7 cellular contexts compared by ENCODE assay signal in genomic region chr15:89576417-89576773, GRCh38. TPM values are rescaled to one million over a fixed set of nuclear protein-coding genes. Genes with fewer than 3 reads are reported as not detected.
A peak's percentile ranks its signal among the peaks of the same experiment; 100 is the strongest.
DNase-seq lines count a peak whose midpoint lies in the region; TF ChIP-seq lines count a peak whose summit lies in the region.

No MANE protein-coding gene starts in this region.

- peaks cover 26% of the 10 kb centered on the region for H3K4me1 Mint-ChIP-seq in endothelial cell (ENCODE audit: unreplicated experiment)
- H3K4me1 Mint-ChIP-seq in osteocyte (ENCODE audit: unreplicated experiment): peaks cover 26% of the 10 kb centered on the region

- H3K27me3 Mint-ChIP-seq in endothelial cell (ENCODE audit: unreplicated experiment): peaks cover 4% of the 10 kb centered on the region
- H3K27me3 Mint-ChIP-seq in osteocyte (ENCODE audit: unreplicated experiment): peaks cover 2% of the 10 kb centered on the region

- no peaks in the 10 kb centered on the region for H3K36me3 Mint-ChIP-seq in endothelial cell (ENCODE audit: low read depth, unreplicated experiment)
- H3K36me3 Mint-ChIP-seq in osteocyte (ENCODE audit: unreplicated experiment): no peaks in the 10 kb centered on the region

- H3K9me3 Mint-ChIP-seq in endothelial cell (ENCODE audit: unreplicated experiment) (no peaks in the 10 kb centered on the region), osteocyte (ENCODE audit: unreplicated experiment) (no peaks in the 10 kb centered on the region)

- H3K36me3 ChIP-seq in Peyer's patch: no peaks in the 10 kb centered on the region

- H3K27ac Mint-ChIP-seq in endothelial cell (ENCODE audit: unreplicated experiment) (no peak overlapping the region), osteocyte (ENCODE audit: unreplicated experiment) (peak overlapping the region; percentile 42)

- no peak for TF ChIP-seq POLR2A in Peyer's patch (IDR thresholded peaks at IDR 0.05)

- peak overlapping the region; percentile 79 for H3K4me3 ChIP-seq in GM12875 (ENCODE audit: low read depth, low read length)
- H3K4me3 ChIP-seq in Peyer's patch: peak overlapping the region in 3 of 4 donors; percentile 52 to 96 (median 84)

- no peak overlapping the region for H3K27ac ChIP-seq in Peyer's patch

- DNase-seq in Peyer's patch (no peak), endothelial cell (ENCODE audit: low spot score) (no peak), osteocyte (ENCODE audit: extremely low spot score, unreplicated experiment) (no peak), COLO668 (lab: John Stamatoyannopoulos, UW; ENCODE audit: unreplicated experiment) (no peak), H4 (ENCODE audit: low spot score) (no peak), NCI-H1417 treated with DMSO at 0.1 percent for 48 hours (lab: John Stamatoyannopoulos, UW) (no peak)

- peaks cover 0 to 9% (median 0%) of the 10 kb centered on the region in 4 donors for H3K4me1 ChIP-seq in Peyer's patch

- TF ChIP-seq CTCF in GM12875 (IDR thresholded peaks at IDR 0.05; ENCODE audit: borderline replicate concordance, insufficient read depth, low read depth, low read length) (no peak), Peyer's patch (IDR thresholded peaks at IDR 0.05) (no peak), endothelial cell (IDR thresholded peaks at IDR 0.05; ENCODE audit: unreplicated experiment) (no peak), osteocyte (IDR thresholded peaks at IDR 0.05) (no peak)

- H3K9me3 ChIP-seq in Peyer's patch: no peaks in the 10 kb centered on the region

- no peaks in the 10 kb centered on the region for H3K27me3 ChIP-seq in Peyer's patch

- H3K4me3 Mint-ChIP-seq in endothelial cell (ENCODE audit: unreplicated experiment) (peak overlapping the region; percentile 92), osteocyte (ENCODE audit: unreplicated experiment) (peak overlapping the region; percentile 82)

RNA-seq across cellular contexts. Expression of gene TICRR, which starts 1.1 kb away (rescaled TPM):
- 1 to 10 TPM; 2.3 to 8.3 (median 3.2) TPM for total RNA-seq in Peyer's patch
- 4.8 TPM for total RNA-seq in endothelial cell (ENCODE audit: unreplicated experiment)
- total RNA-seq in osteocyte: 2.1 and 2.3 TPM in 2 replicates
- total RNA-seq in H4 (2014; rRNA removed; shearing (Covaris generic)): 5.1 and 5.3 TPM in 2 replicates
